In genomic region chr5:133025804-133026663, GRCh38 we compare ENCODE assay signal across 1 cellular context.
A peak's percentile ranks its signal among the peaks of the same experiment; 100 is the strongest.
TF ChIP-seq lines count a peak whose summit lies in the region.

Gene ZCCHC10 (minus strand): TSS chr5:133026549. CDS start chr5:133026537, 12 bp downstream.

TF ChIP-seq in HepG2, 621 proteins besides CTCF, POLR2A, EP300 and RAD21 (continued from another document and continues in another):
- TF ChIP-seq, protein P1, sequence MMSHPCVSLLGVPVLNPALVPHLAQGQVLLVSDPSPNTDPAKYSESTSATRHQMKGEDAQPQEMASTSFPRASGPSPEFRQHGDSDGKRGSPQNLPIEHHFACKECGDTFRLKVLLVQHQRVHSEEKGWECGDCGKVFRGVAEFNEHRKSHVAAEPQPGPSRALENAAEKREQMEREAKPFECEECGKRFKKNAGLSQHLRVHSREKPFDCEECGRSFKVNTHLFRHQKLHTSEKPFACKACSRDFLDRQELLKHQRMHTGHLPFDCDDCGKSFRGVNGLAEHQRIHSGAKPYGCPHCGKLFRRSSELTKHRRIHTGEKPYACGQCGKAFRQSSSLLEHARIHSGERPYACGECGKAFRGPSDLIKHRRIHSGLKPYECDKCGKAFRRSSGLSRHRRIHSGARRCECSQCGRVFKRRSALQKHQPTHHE (CRISPR knock-in tag; IDR thresholded peaks at IDR 0.05; ENCODE audit: borderline replicate concordance), result no peak
- no peak for TF ChIP-seq IKZF4 (CRISPR knock-in tag; IDR thresholded peaks at IDR 0.05; ENCODE audit: borderline replicate concordance, low read depth, not compliant biosample characterization)
- no peak for TF ChIP-seq PAF1 (CRISPR knock-in tag; IDR thresholded peaks at IDR 0.05)
- TF ChIP-seq ZNF282 (IDR thresholded peaks at IDR 0.05; ENCODE audit: partially characterized antibody), result no peak
- no peak for TF ChIP-seq TRIM24 (CRISPR knock-in tag; IDR thresholded peaks at IDR 0.05)
- TF ChIP-seq ZBTB43 (CRISPR knock-in tag; conservative IDR thresholded peaks at IDR 0.05), result 0 out of 2 replicates have a peak, but pooled peaks have one; percentile 30
- 0 out of 2 replicates have a peak, but pooled peaks have one; percentile 10 for TF ChIP-seq ZNF20 (CRISPR knock-in tag; IDR thresholded peaks at IDR 0.05)
- no peak for TF ChIP-seq RARG (CRISPR knock-in tag; IDR thresholded peaks at IDR 0.05; ENCODE audit: low read depth)
- no peak for TF ChIP-seq TGIF2 (CRISPR knock-in tag; IDR thresholded peaks at IDR 0.05)
- peak; percentile 77 for TF ChIP-seq ZNF501 (CRISPR knock-in tag; IDR thresholded peaks at IDR 0.05)
- TF ChIP-seq HMGA1 (CRISPR knock-in tag; conservative IDR thresholded peaks at IDR 0.05), result no peak
- no peak for TF ChIP-seq PRMT3 (CRISPR knock-in tag; IDR thresholded peaks at IDR 0.05; ENCODE audit: borderline replicate concordance, low read depth)
- peak; percentile 59; the same call in 1 of the 2 replicates for TF ChIP-seq ZSCAN21 (CRISPR knock-in tag; IDR thresholded peaks at IDR 0.05; ENCODE audit: borderline replicate concordance)
- peak; percentile 62 for TF ChIP-seq YEATS4 (CRISPR knock-in tag; IDR thresholded peaks at IDR 0.05; ENCODE audit: borderline replicate concordance)
- 0 out of 2 replicates have a peak, but pooled peaks have one; percentile 65 for TF ChIP-seq EED (CRISPR knock-in tag; IDR thresholded peaks at IDR 0.05)
- TF ChIP-seq NONO (IDR thresholded peaks at IDR 0.05), result no peak
- TF ChIP-seq NONO (CRISPR knock-in tag; conservative IDR thresholded peaks at IDR 0.05), result no peak
- no peak for TF ChIP-seq TBL1XR1 (IDR thresholded peaks at IDR 0.05; ENCODE audit: borderline replicate concordance, low read length, partially characterized antibody)
- TF ChIP-seq MIXL1 (CRISPR knock-in tag; IDR thresholded peaks at IDR 0.05), result no peak
- no peak for TF ChIP-seq CHCHD3 (CRISPR knock-in tag; IDR thresholded peaks at IDR 0.05)
- TF ChIP-seq ZNF781 (CRISPR knock-in tag; IDR thresholded peaks at IDR 0.05; ENCODE audit: borderline replicate concordance, not compliant biosample characterization), result no peak
- no peak for TF ChIP-seq SATB2 (CRISPR knock-in tag; IDR thresholded peaks at IDR 0.05)
- no peak for TF ChIP-seq RFX3 (CRISPR knock-in tag; IDR thresholded peaks at IDR 0.05)
- no peak for TF ChIP-seq KDM4B (CRISPR knock-in tag; IDR thresholded peaks at IDR 0.05)
- TF ChIP-seq, protein P2, sequence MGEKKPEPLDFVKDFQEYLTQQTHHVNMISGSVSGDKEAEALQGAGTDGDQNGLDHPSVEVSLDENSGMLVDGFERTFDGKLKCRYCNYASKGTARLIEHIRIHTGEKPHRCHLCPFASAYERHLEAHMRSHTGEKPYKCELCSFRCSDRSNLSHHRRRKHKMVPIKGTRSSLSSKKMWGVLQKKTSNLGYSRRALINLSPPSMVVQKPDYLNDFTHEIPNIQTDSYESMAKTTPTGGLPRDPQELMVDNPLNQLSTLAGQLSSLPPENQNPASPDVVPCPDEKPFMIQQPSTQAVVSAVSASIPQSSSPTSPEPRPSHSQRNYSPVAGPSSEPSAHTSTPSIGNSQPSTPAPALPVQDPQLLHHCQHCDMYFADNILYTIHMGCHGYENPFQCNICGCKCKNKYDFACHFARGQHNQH (CRISPR knock-in tag; IDR thresholded peaks at IDR 0.05), result peak; percentile 77; the same call in 1 of the 2 replicates
- TF ChIP-seq GFI1 (CRISPR knock-in tag; IDR thresholded peaks at IDR 0.05; ENCODE audit: borderline replicate concordance), result no peak
- TF ChIP-seq, protein P3, sequence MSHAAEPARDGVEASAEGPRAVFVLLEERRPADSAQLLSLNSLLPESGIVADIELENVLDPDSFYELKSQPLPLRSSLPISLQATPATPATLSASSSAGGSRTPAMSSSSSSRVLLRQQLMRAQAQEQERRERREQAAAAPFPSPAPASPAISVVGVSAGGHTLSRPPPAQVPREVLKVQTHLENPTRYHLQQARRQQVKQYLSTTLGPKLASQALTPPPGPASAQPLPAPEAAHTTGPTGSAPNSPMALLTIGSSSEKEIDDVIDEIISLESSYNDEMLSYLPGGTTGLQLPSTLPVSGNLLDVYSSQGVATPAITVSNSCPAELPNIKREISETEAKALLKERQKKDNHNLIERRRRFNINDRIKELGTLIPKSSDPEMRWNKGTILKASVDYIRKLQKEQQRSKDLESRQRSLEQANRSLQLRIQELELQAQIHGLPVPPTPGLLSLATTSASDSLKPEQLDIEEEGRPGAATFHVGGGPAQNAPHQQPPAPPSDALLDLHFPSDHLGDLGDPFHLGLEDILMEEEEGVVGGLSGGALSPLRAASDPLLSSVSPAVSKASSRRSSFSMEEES (CRISPR knock-in tag; IDR thresholded peaks at IDR 0.05), result no peak
- peak; percentile 61 for TF ChIP-seq KDM5A (IDR thresholded peaks at IDR 0.05; ENCODE audit: borderline replicate concordance, low read length)
- no peak for TF ChIP-seq ZNF383 (CRISPR knock-in tag; IDR thresholded peaks at IDR 0.05; ENCODE audit: borderline replicate concordance)
- no peak for TF ChIP-seq ZZZ3 (CRISPR knock-in tag; IDR thresholded peaks at IDR 0.05; ENCODE audit: borderline replicate concordance)
- TF ChIP-seq, protein P4, sequence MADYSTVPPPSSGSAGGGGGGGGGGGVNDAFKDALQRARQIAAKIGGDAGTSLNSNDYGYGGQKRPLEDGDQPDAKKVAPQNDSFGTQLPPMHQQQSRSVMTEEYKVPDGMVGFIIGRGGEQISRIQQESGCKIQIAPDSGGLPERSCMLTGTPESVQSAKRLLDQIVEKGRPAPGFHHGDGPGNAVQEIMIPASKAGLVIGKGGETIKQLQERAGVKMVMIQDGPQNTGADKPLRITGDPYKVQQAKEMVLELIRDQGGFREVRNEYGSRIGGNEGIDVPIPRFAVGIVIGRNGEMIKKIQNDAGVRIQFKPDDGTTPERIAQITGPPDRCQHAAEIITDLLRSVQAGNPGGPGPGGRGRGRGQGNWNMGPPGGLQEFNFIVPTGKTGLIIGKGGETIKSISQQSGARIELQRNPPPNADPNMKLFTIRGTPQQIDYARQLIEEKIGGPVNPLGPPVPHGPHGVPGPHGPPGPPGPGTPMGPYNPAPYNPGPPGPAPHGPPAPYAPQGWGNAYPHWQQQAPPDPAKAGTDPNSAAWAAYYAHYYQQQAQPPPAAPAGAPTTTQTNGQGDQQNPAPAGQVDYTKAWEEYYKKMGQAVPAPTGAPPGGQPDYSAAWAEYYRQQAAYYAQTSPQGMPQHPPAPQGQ (CRISPR knock-in tag; IDR thresholded peaks at IDR 0.05; ENCODE audit: borderline replicate concordance), result no peak
- no peak for TF ChIP-seq KDM3A (CRISPR knock-in tag; IDR thresholded peaks at IDR 0.05; ENCODE audit: low read depth)
- 0 out of 2 replicates have a peak, but pooled peaks have one; percentile 38 for TF ChIP-seq SMYD3 (CRISPR knock-in tag; IDR thresholded peaks at IDR 0.05)
- 0 out of 2 replicates have a peak, but pooled peaks have one; percentile 24 for TF ChIP-seq SALL2 (CRISPR knock-in tag; IDR thresholded peaks at IDR 0.05)
- no peak for TF ChIP-seq JUND (CRISPR knock-in tag; IDR thresholded peaks at IDR 0.05)
- TF ChIP-seq PATZ1 (CRISPR knock-in tag; IDR thresholded peaks at IDR 0.05), result no peak
- TF ChIP-seq ZNF556 (CRISPR knock-in tag; IDR thresholded peaks at IDR 0.05; ENCODE audit: borderline replicate concordance), result 0 out of 2 replicates have a peak, but pooled peaks have one; percentile 47
- TF ChIP-seq KAT2B (IDR thresholded peaks at IDR 0.05; ENCODE audit: borderline replicate concordance, low read depth, low read length), result no peak
- TF ChIP-seq ZFP62 (CRISPR knock-in tag; IDR thresholded peaks at IDR 0.05), result no peak
- TF ChIP-seq, protein P5, sequence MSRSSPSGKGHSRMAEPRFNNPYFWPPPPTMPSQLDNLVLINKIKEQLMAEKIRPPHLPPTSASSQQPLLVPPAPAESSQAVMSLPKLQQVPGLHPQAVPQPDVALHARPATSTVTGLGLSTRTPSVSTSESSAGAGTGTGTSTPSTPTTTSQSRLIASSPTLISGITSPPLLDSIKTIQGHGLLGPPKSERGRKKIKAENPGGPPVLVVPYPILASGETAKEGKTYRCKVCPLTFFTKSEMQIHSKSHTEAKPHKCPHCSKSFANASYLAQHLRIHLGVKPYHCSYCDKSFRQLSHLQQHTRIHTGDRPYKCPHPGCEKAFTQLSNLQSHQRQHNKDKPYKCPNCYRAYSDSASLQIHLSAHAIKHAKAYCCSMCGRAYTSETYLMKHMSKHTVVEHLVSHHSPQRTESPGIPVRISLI (CRISPR knock-in tag; IDR thresholded peaks at IDR 0.05; ENCODE audit: borderline replicate concordance), result no peak
- TF ChIP-seq HDAC1 (CRISPR knock-in tag; IDR thresholded peaks at IDR 0.05), result peak; percentile 87
- TF ChIP-seq POGZ (CRISPR knock-in tag; IDR thresholded peaks at IDR 0.05), result peak; percentile 28; the same call in 1 of the 2 replicates
- no peak for TF ChIP-seq ZMYM3 (CRISPR knock-in tag; IDR thresholded peaks at IDR 0.05)
- TF ChIP-seq MTF1 (CRISPR knock-in tag; IDR thresholded peaks at IDR 0.05), result no peak
- TF ChIP-seq KLF12 (CRISPR knock-in tag; IDR thresholded peaks at IDR 0.05; ENCODE audit: borderline replicate concordance), result no peak
- TF ChIP-seq GTF2F1 (IDR thresholded peaks at IDR 0.05; ENCODE audit: low read length), result no peak
- no peak for TF ChIP-seq ZNF644 (CRISPR knock-in tag; IDR thresholded peaks at IDR 0.05; ENCODE audit: low read depth)
- TF ChIP-seq PBX2 (CRISPR knock-in tag; IDR thresholded peaks at IDR 0.05), result no peak
- TF ChIP-seq MED8 (CRISPR knock-in tag; IDR thresholded peaks at IDR 0.05; ENCODE audit: insufficient replicate concordance), result no peak
- TF ChIP-seq, protein P6, sequence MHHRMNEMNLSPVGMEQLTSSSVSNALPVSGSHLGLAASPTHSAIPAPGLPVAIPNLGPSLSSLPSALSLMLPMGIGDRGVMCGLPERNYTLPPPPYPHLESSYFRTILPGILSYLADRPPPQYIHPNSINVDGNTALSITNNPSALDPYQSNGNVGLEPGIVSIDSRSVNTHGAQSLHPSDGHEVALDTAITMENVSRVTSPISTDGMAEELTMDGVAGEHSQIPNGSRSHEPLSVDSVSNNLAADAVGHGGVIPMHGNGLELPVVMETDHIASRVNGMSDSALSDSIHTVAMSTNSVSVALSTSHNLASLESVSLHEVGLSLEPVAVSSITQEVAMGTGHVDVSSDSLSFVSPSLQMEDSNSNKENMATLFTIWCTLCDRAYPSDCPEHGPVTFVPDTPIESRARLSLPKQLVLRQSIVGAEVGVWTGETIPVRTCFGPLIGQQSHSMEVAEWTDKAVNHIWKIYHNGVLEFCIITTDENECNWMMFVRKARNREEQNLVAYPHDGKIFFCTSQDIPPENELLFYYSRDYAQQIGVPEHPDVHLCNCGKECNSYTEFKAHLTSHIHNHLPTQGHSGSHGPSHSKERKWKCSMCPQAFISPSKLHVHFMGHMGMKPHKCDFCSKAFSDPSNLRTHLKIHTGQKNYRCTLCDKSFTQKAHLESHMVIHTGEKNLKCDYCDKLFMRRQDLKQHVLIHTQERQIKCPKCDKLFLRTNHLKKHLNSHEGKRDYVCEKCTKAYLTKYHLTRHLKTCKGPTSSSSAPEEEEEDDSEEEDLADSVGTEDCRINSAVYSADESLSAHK (CRISPR knock-in tag; IDR thresholded peaks at IDR 0.05; ENCODE audit: borderline replicate concordance), result no peak
- TF ChIP-seq ZNF432 (CRISPR knock-in tag; IDR thresholded peaks at IDR 0.05; ENCODE audit: borderline replicate concordance), result no peak
- no peak for TF ChIP-seq ZFP1 (CRISPR knock-in tag; IDR thresholded peaks at IDR 0.05)
